9 cellular contexts compared by ENCODE assay signal in genomic region chr21:42219606-42220137, GRCh38. TPM values are rescaled to one million over a fixed set of nuclear protein-coding genes. Genes with fewer than 3 reads are reported as not detected.
DNase-seq lines count a peak whose midpoint lies in the region; ATAC-seq and TF ChIP-seq lines count a peak whose summit lies in the region.
"Had no signal": no experiment of that assay in that cellular context is flagged by ENCODE, and none has a peak within 500 bp of the region (broad histone marks: within the 10 kb centered on the region; RNA-seq: fewer than 3 reads in every experiment).

No MANE protein-coding gene starts in this region.

- peaks cover 0 to 39% (median 27%) of the 10 kb centered on the region in 4 donors for H3K4me1 Mint-ChIP-seq in CD4-positive, CD25-positive, alpha-beta regulatory T cell
- peaks cover 19 to 49% (median 36%) of the 10 kb centered on the region in 4 donors for H3K4me1 Mint-ChIP-seq in naive thymus-derived CD8-positive, alpha-beta T cell

- peak overlapping the region; percentile 89 to 94 (median 93) for H3K4me3 Mint-ChIP-seq in CD4-positive, CD25-positive, alpha-beta regulatory T cell
- H3K4me3 Mint-ChIP-seq in naive thymus-derived CD8-positive, alpha-beta T cell: peak overlapping the region; percentile 85 to 99 (median 95)

- no peaks in the 10 kb centered on the region for H3K9me3 ChIP-seq in CD4-positive, CD25-positive, alpha-beta regulatory T cell (ENCODE audit: control insufficient read depth in 2 of 2, low read length in 2 of 2)

- H3K27me3 Mint-ChIP-seq in CD4-positive, CD25-positive, alpha-beta regulatory T cell: peaks cover 4% of the 10 kb centered on the region
- H3K27me3 Mint-ChIP-seq in naive thymus-derived CD8-positive, alpha-beta T cell: no peaks in the 10 kb centered on the region

- H3K36me3 ChIP-seq in CD4-positive, CD25-positive, alpha-beta regulatory T cell (ENCODE audit: control insufficient read depth, insufficient read depth, low read length): no peaks in the 10 kb centered on the region

- H3K9me3 Mint-ChIP-seq in CD4-positive, CD25-positive, alpha-beta regulatory T cell: peaks cover 0 to 4% (median 2%) of the 10 kb centered on the region in 7 donors
- peaks cover 0 to 6% (median 2%) of the 10 kb centered on the region in 9 donors for H3K9me3 Mint-ChIP-seq in naive thymus-derived CD8-positive, alpha-beta T cell

- H3K36me3 Mint-ChIP-seq in CD4-positive, CD25-positive, alpha-beta regulatory T cell: peaks cover 15% of the 10 kb centered on the region
- peaks cover 0 to 8% (median 7%) of the 10 kb centered on the region in 3 donors for H3K36me3 Mint-ChIP-seq in naive thymus-derived CD8-positive, alpha-beta T cell

- POLR2A ChIA-PET in naive thymus-derived CD8-positive, alpha-beta T cell (lab: Charles Lee): interaction anchor here (1.1 to 3.4 kb wide), 13 partner anchors 9 to 75 kb away, joined by 3 to 45 read pairs (median 5); no protein-coding TSS in a partner anchor

- no peak for TF ChIP-seq CTCF in epithelial cell of proximal tubule (conservative IDR thresholded peaks at IDR 0.05; ENCODE audit: low read depth, low read length)

- DNase-seq in CD4-positive, CD25-positive, alpha-beta regulatory T cell: peak in 1 of 3 donors; percentile 27
- DNase-seq in T-helper 9 cell: peak; percentile 33
- DNase-seq in epithelial cell of proximal tubule (ENCODE audit: low read depth): no peak
- DNase-seq in naive thymus-derived CD8-positive, alpha-beta T cell: peak in 1 of 10 donors; percentile 32
- DNase-seq in NCI-H1436 (lab: John Stamatoyannopoulos, UW): no peak
- DNase-seq in NCI-H1105 treated with DMSO at 0.1 percent for 48 hours (lab: John Stamatoyannopoulos, UW): no peak

- ATAC-seq in CD4-positive, CD25-positive, alpha-beta regulatory T cell (ENCODE audit: low read depth in 2 of 2): peak in 1 of 2 donors; percentile 2
- ATAC-seq in GM21447 (IDR thresholded peaks at IDR 0.05; ENCODE audit: unreplicated experiment) (peak; percentile 10), HG02840 (IDR thresholded peaks at IDR 0.05; ENCODE audit: low FRiP score, unreplicated experiment) (no peak)
- ATAC-seq in naive thymus-derived CD8-positive, alpha-beta T cell: peak; percentile 17 to 27

- H3K27ac Mint-ChIP-seq in CD4-positive, CD25-positive, alpha-beta regulatory T cell: peak overlapping the region; percentile 76 to 96 (median 92)
- H3K27ac Mint-ChIP-seq in naive thymus-derived CD8-positive, alpha-beta T cell: peak overlapping the region; percentile 91 to 97 (median 94)

- peak overlapping the region; percentile 94 for H3K4me3 ChIP-seq in CD4-positive, CD25-positive, alpha-beta regulatory T cell (ENCODE audit: low read depth, low read length)
- peak overlapping the region; percentile 31 for H3K4me3 ChIP-seq in epithelial cell of proximal tubule (ENCODE audit: low read depth, low read length)

- H3K27me3 ChIP-seq in CD4-positive, CD25-positive, alpha-beta regulatory T cell (ENCODE audit: control insufficient read depth, insufficient read depth, low read length): no peaks in the 10 kb centered on the region

- peak overlapping the region; percentile 86 for H3K27ac ChIP-seq in CD4-positive, CD25-positive, alpha-beta regulatory T cell (ENCODE audit: insufficient read depth, low read length, poor library complexity, severe bottlenecking)

- peaks cover 28% of the 10 kb centered on the region for H3K4me1 ChIP-seq in CD4-positive, CD25-positive, alpha-beta regulatory T cell (ENCODE audit: control insufficient read depth, insufficient read depth, low read length, poor library complexity, severe bottlenecking)

RNA-seq across cellular contexts. Expression of gene ABCG1, which starts 0.7 kb away (rescaled TPM):
- total RNA-seq in CD4-positive, CD25-positive, alpha-beta regulatory T cell: 86.3 TPM
- 10 to 100 TPM; 17.0 to 43.1 (median 23.5) TPM for polyA plus RNA-seq in CD4-positive, CD25-positive, alpha-beta regulatory T cell
- total RNA-seq in epithelial cell of proximal tubule: not detected in 2 replicates
- total RNA-seq in naive thymus-derived CD8-positive, alpha-beta T cell: 1 to 10 TPM in 1 of 2 experiments, under 1 TPM in 1; 0.93 to 1.4 TPM
- polyA plus RNA-seq in naive thymus-derived CD8-positive, alpha-beta T cell: 10 to 100 TPM; 11.2 to 17.5 (median 11.9) TPM
- total RNA-seq: HT1080 had no signal

Comparison
In these comparisons a context has a peak if more than half of its experiments do, and no peak if none do; other contexts are left out.
1. RNA of gene ABCG1, which starts 0.7 kb away (total RNA-seq): 86.3 TPM in CD4-positive, CD25-positive, alpha-beta regulatory T cell (single experiment); 0.93 to 1.4 TPM in naive thymus-derived CD8-positive, alpha-beta T cell and not detected in epithelial cell of proximal tubule; every median in the first group is over 10 times any median in the second.